Comparison of ENCODE assay signal across 13 cellular contexts in the genomic region with DNA sequence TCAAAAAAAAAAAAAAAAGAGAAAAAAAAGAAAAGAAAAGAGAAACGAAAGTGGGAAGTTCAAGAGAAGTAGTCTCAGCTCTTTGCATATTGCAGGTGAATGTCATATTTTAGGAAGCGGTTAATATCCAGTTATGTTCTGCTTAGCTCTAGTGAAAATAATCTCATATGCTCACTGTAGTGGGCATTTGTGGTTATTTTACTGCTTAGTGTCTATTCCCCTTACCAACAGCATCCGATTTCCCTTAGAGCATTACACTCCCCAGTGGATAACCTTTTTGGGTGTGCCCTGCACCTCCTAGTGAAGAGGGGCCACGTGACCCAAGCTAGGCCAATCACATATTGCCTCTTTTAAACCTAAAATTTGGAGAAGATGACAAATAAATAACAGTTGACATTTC.
DNase-seq lines count a peak whose midpoint lies in the region; ATAC-seq, FAIRE-seq and TF ChIP-seq lines count a peak whose summit lies in the region.
"Had no signal": no experiment of that assay in that cellular context is flagged by ENCODE, and none has a peak within 500 bp of the region (broad histone marks: within the 10 kb centered on the region; RNA-seq: fewer than 3 reads in every experiment).

No MANE protein-coding gene starts in this region.

- 2% methylated on average over 4 of the region's 4 CpGs for WGBS in K562 (ENCODE audit: insufficient coverage, low coverage, missing lambda C conversion rate)

- H3K27me3 ChIP-seq in K562 (ENCODE audit: control insufficient read depth in 2 of 2, insufficient read depth in 2 of 2, low read length in 2 of 2) = no peaks in the 10 kb centered on the region

- no peak overlapping the region for H3K4me2 ChIP-seq in K562 (ENCODE audit: insufficient read depth, low read length)

- intact Hi-C loops in K562 (cut with micrococcal nuclease) = no loop called here
- intact Hi-C loops in posterior cingulate gyrus (cut with DNase I) = no loop called here

- no peaks in the 10 kb centered on the region for H3K79me2 ChIP-seq in K562 (ENCODE audit: control insufficient read depth, insufficient read depth, low read length)

- BruUV-seq in K562 (replicated peaks; lab: Mats Ljungman, UMichigan) = no TSS peak

- POLR2A ChIA-PET in K562 (lab: Yijun Ruan, JAX) = no interaction called here

- FAIRE-seq in K562 (lab: Jason Lieb, UNC) = no peak
- FAIRE-seq: D721Med had no signal

- TF ChIP-seq RAD21 in K562 (CRISPR knock-in tag; conservative IDR thresholded peaks at IDR 0.05 in 1 of 2, IDR thresholded peaks at IDR 0.05 in 1 of 2) = no peak

- DNase-seq in K562 (ENCODE audit: extremely low read depth in 1 of 4, low spot score in 3 of 4) = peak in 2 of 4 experiments; percentile 12 to 16
- DNase-seq in activated gamma-delta T cell (lab: John Stamatoyannopoulos, UW) = no peak
- no peak for DNase-seq in iPS-NIHi11 (ENCODE audit: low spot score)
- DNase-seq in posterior cingulate gyrus = no peak
- no peak for DNase-seq in activated T-cell treated with anti-CD3 and anti-CD28 coated beads for 4 hours
- DNase-seq: activated CD4-positive, alpha-beta T cell treated with anti-CD3 and anti-CD28 coated beads for 4 hours; hippocampal formation; NCI-H1105 treated with DMSO at 0.1 percent for 48 hours; stimulated activated naive CD4-positive, alpha-beta T cell had no signal

- CTCF ChIA-PET in K562 (lab: Yijun Ruan, JAX; ENCODE audit: low intra/inter-chr PET ratio) = no interaction called here

- in situ Hi-C loops in K562 (cut with MboI) = no loop called here

- ATAC-seq in GM18873 (IDR thresholded peaks at IDR 0.05; ENCODE audit: low FRiP score, unreplicated experiment) (peak; percentile 93), GM21786 (IDR thresholded peaks at IDR 0.05; ENCODE audit: unreplicated experiment) (peak; percentile 89), HG03354 (IDR thresholded peaks at IDR 0.05; ENCODE audit: poor library complexity, severe bottlenecking, unreplicated experiment) (peak; percentile 92), K562 (no peak)

- no peaks in the 10 kb centered on the region for H3K4me1 ChIP-seq in K562 (replicated peaks in 1 of 2; ENCODE audit: control insufficient read depth in 2 of 2, insufficient read depth in 2 of 2, low read length in 2 of 2)

- H3K36me3 ChIP-seq in K562 (ENCODE audit: control insufficient read depth, insufficient read depth, low read length) = no peaks in the 10 kb centered on the region

- no peak for TF ChIP-seq POLR2A in K562 (conservative IDR thresholded peaks at IDR 0.05)

- H3K9ac ChIP-seq in K562 (ENCODE audit: insufficient read depth in 1 of 2, low read depth in 2 of 2, low read length in 2 of 2) = no peak overlapping the region

- no peaks in the 10 kb centered on the region for H3K9me3 ChIP-seq in K562 (replicated peaks; ENCODE audit: control insufficient read depth, insufficient read depth, low read depth, low read length)

- TF ChIP-seq EP300 in K562 (IDR thresholded peaks at IDR 0.05; ENCODE audit: low read length) = no peak

- no peaks in the 10 kb centered on the region for H4K20me1 ChIP-seq in K562 (replicated peaks; ENCODE audit: control insufficient read depth, insufficient read depth, low read length)

- no peak overlapping the region for H2AFZ ChIP-seq in K562 (ENCODE audit: low read depth, low read length)

- H3K4me3 ChIP-seq in K562 = no peak overlapping the region

- no peak overlapping the region for H3K27ac ChIP-seq in K562 (ENCODE audit: extremely low read depth, low read depth, low read length)

- TF ChIP-seq CTCF in K562 (IDR thresholded peaks at IDR 0.05 in 2 of 3, conservative IDR thresholded peaks at IDR 0.05 in 1 of 3; ENCODE audit: insufficient read depth in 2 of 3, low read depth in 1 of 3, low read length in 3 of 3) = no peak

- H3K9me1 ChIP-seq in K562 (ENCODE audit: control insufficient read depth, insufficient read depth, low read length) = no peaks in the 10 kb centered on the region

TF ChIP-seq in K562, 482 proteins besides CTCF, POLR2A, EP300 and RAD21:
- TF ChIP-seq BMI1 (IDR thresholded peaks at IDR 0.05; ENCODE audit: low read length) (no peak), ZNF212 (CRISPR knock-in tag; IDR thresholded peaks at IDR 0.05) (no peak), USF2 (CRISPR knock-in tag; IDR thresholded peaks at IDR 0.05) (peak; percentile 57)
TF ChIP-seq in K562: peak in this region for 1.
